Comparison of ENCODE assay signal across 8 cellular contexts in genomic region chr17:4143563-4144410, GRCh38. TPM values are rescaled to one million over a fixed set of nuclear protein-coding genes. Genes with fewer than 3 reads are reported as not detected.
DNase-seq lines count a peak whose midpoint lies in the region; ATAC-seq and TF ChIP-seq lines count a peak whose summit lies in the region.

No MANE protein-coding gene starts in this region.

- POLR2A ChIA-PET in T-cell (lab: Charles Lee) = interaction anchor here (0.5 to 1.4 kb wide), 14 partner anchors 13 to 1329 kb away, joined by 3 to 7 read pairs (median 4); partner anchors contain the start of genes CTNS (in 1 of the 2) and UBE2G1 (in 1 of the 2)

- ATAC-seq in HG02763 (IDR thresholded peaks at IDR 0.05; ENCODE audit: unreplicated experiment) (peak; percentile 67), T-cell (replicated peaks in 1 of 4) (peak; percentile 73 to 76 (median 74)), heart right ventricle (peak; percentile 91 to 98 (median 95))

- CTCF ChIA-PET in T-cell (lab: Charles Lee) = interaction anchor here (0.6 to 1.6 kb wide), 6 partner anchors 9 to 824 kb away, joined by 3 to 4 read pairs (median 3); partner anchors contain the start of genes NCBP3 (in 1 of the 2) and SPAG7 (in 1 of the 2)

- WGBS in adrenal gland, 4 donors = 1 to 3% (median 2%) methylated on average over 43 to 69 of the region's 69 CpGs
- 0 to 1% methylated on average over 67 to 69 of the region's 69 CpGs for WGBS in heart right ventricle, 2 donors
- WGBS in transverse colon (ENCODE audit: low coverage in 1 of 2), 2 donors = 0% methylated on average over 69 of the region's 69 CpGs; no CpG with 5 or more reads in 1 of the 2 donors

- H3K36me3 ChIP-seq in adrenal gland (replicated peaks in 1 of 2) = no peaks in the 10 kb centered on the region
- H3K36me3 ChIP-seq in heart right ventricle = peaks cover 0 to 17% (median 0%) of the 10 kb centered on the region in 9 donors
- H3K36me3 ChIP-seq in transverse colon = no peaks in the 10 kb centered on the region

- H3K27me3 Mint-ChIP-seq in T-cell = no peaks in the 10 kb centered on the region

- H3K27me3 ChIP-seq in adrenal gland (no peaks in the 10 kb centered on the region), heart right ventricle (no peaks in the 10 kb centered on the region), transverse colon (no peaks in the 10 kb centered on the region)

- peak overlapping the region; percentile 86 for H3K4me3 ChIP-seq in GM12875 (ENCODE audit: low read depth, low read length)
- peak overlapping the region; percentile 49 to 98 (median 76) for H3K4me3 ChIP-seq in adrenal gland
- peak overlapping the region; percentile 65 to 98 (median 90) for H3K4me3 ChIP-seq in heart right ventricle
- peak overlapping the region; percentile 65 to 99 (median 99) for H3K4me3 ChIP-seq in transverse colon

- H3K4me1 Mint-ChIP-seq in T-cell = peaks cover 42 to 49% (median 47%) of the 10 kb centered on the region in 3 donors

- intact Hi-C loops in adrenal gland (cut with DNase I) (no loop called here), heart right ventricle (cut with DNase I) (loop anchor here in 1 of 10 donors (2.0 kb wide), 1 partner anchor 223 kb away; the partner anchor contains the start of gene UBE2G1), transverse colon (cut with DNase I; ENCODE audit: low total_unique reads) (no loop called here)

- peaks cover 13% of the 10 kb centered on the region for H3K36me3 Mint-ChIP-seq in T-cell

- H3K4me1 ChIP-seq in adrenal gland (replicated peaks in 1 of 2) (peaks cover 17 to 33% of the 10 kb centered on the region in 2 donors), heart right ventricle (peaks cover 15 to 46% (median 41%) of the 10 kb centered on the region in 9 donors), transverse colon (peaks cover 31 to 48% (median 45%) of the 10 kb centered on the region in 4 donors)

- no peak for TF ChIP-seq EP300 in transverse colon (IDR thresholded peaks at IDR 0.05; ENCODE audit: low read depth)

- no peaks in the 10 kb centered on the region for H3K9me3 ChIP-seq in adrenal gland (replicated peaks in 1 of 3)
- no peaks in the 10 kb centered on the region for H3K9me3 ChIP-seq in heart right ventricle
- H3K9me3 ChIP-seq in transverse colon = no peaks in the 10 kb centered on the region

- DNase-seq in NCI-H1436 treated with DMSO at 0.1 percent for 48 hours (lab: John Stamatoyannopoulos, UW) = peak; percentile 61
- peak; percentile 78 to 94 (median 91) for DNase-seq in T-cell
- DNase-seq in adrenal gland = peak; percentile 90 to 97 (median 92)
- DNase-seq in heart right ventricle = peak; percentile 91 to 92
- DNase-seq in pons (ENCODE audit: low spot score) = peak; percentile 92
- peak; percentile 92 for DNase-seq in transverse colon

- H3K4me3 Mint-ChIP-seq in T-cell = peak overlapping the region; percentile 99

- peak overlapping the region; percentile 99 to 100 for H3K27ac Mint-ChIP-seq in T-cell

- peak; percentile 51 to 77 for TF ChIP-seq POLR2A in adrenal gland (IDR thresholded peaks at IDR 0.05)
- peak; percentile 88 for TF ChIP-seq POLR2A in transverse colon (IDR thresholded peaks at IDR 0.05)

- H3K27ac ChIP-seq in adrenal gland (peak overlapping the region; percentile 98 to 100 (median 99)), heart right ventricle (peak overlapping the region; percentile 93 to 99 (median 98)), transverse colon (peak overlapping the region; percentile 97 to 100 (median 100))

- H3K9me3 Mint-ChIP-seq in T-cell = no peaks in the 10 kb centered on the region

- TF ChIP-seq CTCF in GM12875 (IDR thresholded peaks at IDR 0.05; ENCODE audit: borderline replicate concordance, insufficient read depth, low read depth, low read length) = no peak
- peak in 2 of 6 experiments; percentile 12 to 30 for TF ChIP-seq CTCF in adrenal gland (IDR thresholded peaks at IDR 0.05)
- no peak for TF ChIP-seq CTCF in heart right ventricle (IDR thresholded peaks at IDR 0.05)
- TF ChIP-seq CTCF in transverse colon (IDR thresholded peaks at IDR 0.05) = peak in 2 of 5 experiments; percentile 5 to 22

- in situ Hi-C loops in transverse colon (cut with MboI; ENCODE audit: low pct_ligation_motif_present in 1 of 4, low pct_unique_long_range_greater_than_20kb in 1 of 4, low sequenced_read_pairs in 3 of 4) = no loop called here

RNA-seq across cellular contexts. Expression of gene CYB5D2, which starts 0.8 kb away (rescaled TPM):
- total RNA-seq in T-cell (10 to 100 TPM in 3 of 5 donors, 1 to 10 TPM in 2; 6.8 to 16.3 (median 10.1) TPM), adrenal gland (10 to 100 TPM; 15.8 to 67.3 (median 48.1) TPM), heart right ventricle (10 to 100 TPM in 5 of 10 donors, 1 to 10 TPM in 5; 7.2 to 13.4 (median 9.8) TPM), transverse colon (10 to 100 TPM in 3 of 4 donors, 1 to 10 TPM in 1; 5.8 to 34.4 (median 26.3) TPM)
- polyA plus RNA-seq in adrenal gland (10 to 100 TPM; 23.7 to 31.5 (median 24.7) TPM), heart right ventricle (10 to 100 TPM in 1 of 2 donors, 1 to 10 TPM in 1; 6.9 to 11.6 TPM)

RNA-seq across cellular contexts. Expression of gene ZZEF1, which starts 1.0 kb away (rescaled TPM):
- total RNA-seq in T-cell = 100 to 1,000 TPM in 1 of 5 donors, 10 to 100 TPM in 4; 84.4 to 107 (median 89.6) TPM
- total RNA-seq in adrenal gland = 10 to 100 TPM; 33.2 to 73.4 (median 47.8) TPM
- 10 to 100 TPM; 16.9 to 22.7 (median 21.2) TPM for polyA plus RNA-seq in adrenal gland
- 10 to 100 TPM; 29.6 to 39.3 (median 34.3) TPM for total RNA-seq in heart right ventricle
- 10 to 100 TPM in 1 of 2 donors, 1 to 10 TPM in 1; 7.1 to 16.8 TPM for polyA plus RNA-seq in heart right ventricle
- total RNA-seq in transverse colon = 100 to 1,000 TPM; 347 to 721 (median 368) TPM

Comparison
In these comparisons a context has a peak if more than half of its experiments do, and no peak if none do; other contexts are left out.
1. Peak in every context shown above with its lines: DNase-seq, ATAC-seq, H3K4me3 ChIP-seq and H3K27ac ChIP-seq.